In genomic region chr5:135050244-135050767, GRCh38 we compare ENCODE assay signal across 28 cellular contexts. TPM values are rescaled to one million over a fixed set of nuclear protein-coding genes. Genes with fewer than 3 reads are reported as not detected.
DNase-seq lines count a peak whose midpoint lies in the region; ATAC-seq, FAIRE-seq and TF ChIP-seq lines count a peak whose summit lies in the region.
"Had no signal": no experiment of that assay in that cellular context is flagged by ENCODE, and none has a peak within 500 bp of the region (broad histone marks: within the 10 kb centered on the region; RNA-seq: fewer than 3 reads in every experiment).

No MANE protein-coding gene starts in this region.

- DNase-seq in H9 (peak; percentile 56), K562 (ENCODE audit: extremely low read depth in 1 of 4, low spot score in 3 of 4) (no peak), neural progenitor cell (ENCODE audit: low spot score) (peak; percentile 61), natural killer cell (no peak), NCI-H526 treated with DMSO at 0.1 percent for 48 hours (lab: John Stamatoyannopoulos, UW) (no peak)
- DNase-seq in central memory CD4-positive, alpha-beta T cell = no peak
- DNase-seq: activated CD4-positive, alpha-beta T cell treated with anti-CD3 and anti-CD28 coated beads, Interleukin-2, amount 10 ng/mL, durations not matched to agents 24 days and 14 days; activated naive CD4-positive, alpha-beta T cell; activated T-cell treated with anti-CD3 and anti-CD28 coated beads, Interleukin-2, amount 50 U/mL, for 4 hours; amygdala; Calu3; Karpas-422; MV-4-11; NCI-H146; NCI-H510A; Peyer's patch; transverse colon had no signal

- H2BK5ac ChIP-seq in H9 (ENCODE audit: insufficient read length, low read length) = no peak overlapping the region

- no peak for TF ChIP-seq RAD21 in K562 (CRISPR knock-in tag; conservative IDR thresholded peaks at IDR 0.05 in 1 of 2, IDR thresholded peaks at IDR 0.05 in 1 of 2)

- H3K27me3 ChIP-seq in H9 (ENCODE audit: insufficient read depth, low read length) (peaks cover 29% of the 10 kb centered on the region; the same call in 1 of the 2 replicates), K562 (ENCODE audit: control insufficient read depth in 2 of 2, insufficient read depth in 2 of 2, low read length in 2 of 2) (no peaks in the 10 kb centered on the region), iPS-15b (ENCODE audit: control insufficient read depth, insufficient read depth, low read length) (peaks cover 89% of the 10 kb centered on the region), neural progenitor cell (peaks cover 100% of the 10 kb centered on the region)
- H3K27me3 ChIP-seq: Peyer's patch had no signal

- H3K9ac ChIP-seq in H9 (ENCODE audit: extremely low read depth, insufficient read length, low read length) = no peak overlapping the region
- H3K9ac ChIP-seq in K562 (ENCODE audit: insufficient read depth in 1 of 2, low read depth in 2 of 2, low read length in 2 of 2) = 0 out of 4 replicates have a peak overlapping the region, but pooled peaks of 1 of the 2 experiments have one; percentile 3
- H3K9ac ChIP-seq in iPS-15b (ENCODE audit: low read depth, low read length) = no peak overlapping the region
- no peak overlapping the region for H3K9ac ChIP-seq in neural progenitor cell

- H3K23ac ChIP-seq in H9 (ENCODE audit: insufficient read length, low read depth, low read length) = no peak overlapping the region

- POLR2A ChIA-PET in K562 (lab: Yijun Ruan, JAX) = no interaction called here

- ATAC-seq in K562 = no peak
- no peak for ATAC-seq in natural killer cell
- ATAC-seq in GM18511 (IDR thresholded peaks at IDR 0.05; ENCODE audit: unreplicated experiment) = no peak

- no peaks in the 10 kb centered on the region for H3K36me3 Mint-ChIP-seq in H9 (ENCODE audit: insufficient read depth in 1 of 3, low read depth in 3 of 3)
- no peaks in the 10 kb centered on the region for H3K36me3 Mint-ChIP-seq in neural progenitor cell
- H3K36me3 Mint-ChIP-seq in natural killer cell = no peaks in the 10 kb centered on the region
- H3K36me3 Mint-ChIP-seq: CD14-positive monocyte had no signal

- H3K4me2 ChIP-seq in H9 (ENCODE audit: insufficient read depth, insufficient read length, low read length) (peak overlapping the region; percentile 46), K562 (ENCODE audit: insufficient read depth, low read length) (no peak overlapping the region), neural progenitor cell (peak overlapping the region; percentile 81)

- H3K4me1 Mint-ChIP-seq in H9 (peaks cover 7 to 10% of the 10 kb centered on the region in 2 experiments; a peak in 3 of 4 replicates), neural progenitor cell (peaks cover 9% of the 10 kb centered on the region), natural killer cell (no peaks in the 10 kb centered on the region)
- H3K4me1 Mint-ChIP-seq: activated CD4-positive, alpha-beta T cell treated with anti-CD3 and anti-CD28 coated beads, Interleukin-2, amount 10 ng/mL, durations not matched to agents 24 days and 14 days had no signal

- H3K27me3 Mint-ChIP-seq in H9 (ENCODE audit: low read depth) = peaks cover 99% of the 10 kb centered on the region
- H3K27me3 Mint-ChIP-seq in neural progenitor cell (ENCODE audit: insufficient read depth, low read depth) = peaks cover 48% of the 10 kb centered on the region
- H3K27me3 Mint-ChIP-seq in natural killer cell (ENCODE audit: low read depth in 2 of 2) = peaks cover 42 to 62% of the 10 kb centered on the region in 2 donors

- no peak overlapping the region for H3K56ac ChIP-seq in H9 (ENCODE audit: insufficient read length, low read depth, low read length)

- no peak overlapping the region for H2BK120ac ChIP-seq in H9 (ENCODE audit: low read depth, low read length, poor library complexity, severe bottlenecking)

- no peak overlapping the region; the same call in 1 of the 2 replicates for H3K14ac ChIP-seq in H9 (ENCODE audit: insufficient read depth, low read length)

- H2BK20ac ChIP-seq in H9 (ENCODE audit: low read depth, low read length, poor library complexity, severe bottlenecking) = no peak overlapping the region

- no peak overlapping the region for H2BK12ac ChIP-seq in H9 (ENCODE audit: insufficient read length, low read depth, low read length)

- H3K9me3 ChIP-seq in H9 (ENCODE audit: control insufficient read depth, low read depth, low read length) = no peaks in the 10 kb centered on the region
- no peaks in the 10 kb centered on the region for H3K9me3 ChIP-seq in K562 (replicated peaks; ENCODE audit: control insufficient read depth, insufficient read depth, low read depth, low read length)
- H3K9me3 ChIP-seq in iPS-15b (ENCODE audit: control insufficient read depth, insufficient read depth, low read length) = no peaks in the 10 kb centered on the region
- H3K9me3 ChIP-seq in neural progenitor cell (ENCODE audit: low read depth) = no peaks in the 10 kb centered on the region
- H3K9me3 ChIP-seq: breast epithelium, Peyer's patch, psoas muscle, SJSA1, transverse colon had no signal

- peak overlapping the region; percentile 37 to 73 for H3K4me3 Mint-ChIP-seq in H9
- H3K4me3 Mint-ChIP-seq in neural progenitor cell = no peak overlapping the region
- no peak overlapping the region for H3K4me3 Mint-ChIP-seq in natural killer cell
- H3K4me3 Mint-ChIP-seq: activated CD4-positive, alpha-beta T cell treated with anti-CD3 and anti-CD28 coated beads, Interleukin-2, amount 10 ng/mL, durations not matched to agents 24 days and 14 days; activated T-cell treated with anti-CD3 and anti-CD28 coated beads, Interleukin-2, amount 50 U/mL, for 4 hours; T-helper 1 cell treated with Interleukin-12 subunit alpha and Interleukin-12 subunit beta and Interleukin-4 antibody, amounts not matched to agents 30 μg/mL and 1 μg/mL, for 36 hours had no signal

- CTCF ChIA-PET in K562 (lab: Yijun Ruan, JAX; ENCODE audit: low intra/inter-chr PET ratio) = no interaction called here

- no peaks in the 10 kb centered on the region for H3F3A ChIP-seq in neural progenitor cell (ENCODE audit: low read depth)

- no peaks in the 10 kb centered on the region for H4K20me1 ChIP-seq in H9 (ENCODE audit: control insufficient read depth, insufficient read depth, insufficient read length)
- H4K20me1 ChIP-seq in K562 (replicated peaks; ENCODE audit: control insufficient read depth, insufficient read depth, low read length) = 0 out of 2 replicates have a peak, but pooled peaks cover 5% of the 10 kb centered on the region
- H4K20me1 ChIP-seq in neural progenitor cell (ENCODE audit: low read depth) = peaks cover 18% of the 10 kb centered on the region

- no peak overlapping the region for H2AK5ac ChIP-seq in H9 (ENCODE audit: insufficient read length, low read length)

- no peak overlapping the region for H3K4ac ChIP-seq in H9 (ENCODE audit: low read depth, low read length)

- no CpG with 5 or more reads among the region's 45 CpGs for WGBS in H9 (ENCODE audit: extremely low coverage, insufficient read length, low lambda C conversion rate)
- WGBS in K562 (ENCODE audit: insufficient coverage, low coverage, missing lambda C conversion rate) = 96% methylated on average over 9 of the region's 45 CpGs

- H3K27ac Mint-ChIP-seq in H9 = no peak overlapping the region
- no peak overlapping the region for H3K27ac Mint-ChIP-seq in neural progenitor cell
- no peak overlapping the region for H3K27ac Mint-ChIP-seq in natural killer cell
- H3K27ac Mint-ChIP-seq: activated CD4-positive, alpha-beta T cell treated with anti-CD3 and anti-CD28 coated beads, Interleukin-2, amount 10 ng/mL, durations not matched to agents 24 days and 14 days; T-helper 1 cell treated with Interleukin-12 subunit alpha and Interleukin-12 subunit beta and Interleukin-4 antibody, amounts not matched to agents 30 μg/mL and 1 μg/mL, for 36 hours had no signal

- no peak overlapping the region for H3K27ac ChIP-seq in H9 (ENCODE audit: insufficient read length, low read depth, low read length)
- no peak overlapping the region for H3K27ac ChIP-seq in K562 (ENCODE audit: extremely low read depth, low read depth, low read length)
- H3K27ac ChIP-seq in neural progenitor cell = no peak overlapping the region
- H3K27ac ChIP-seq: breast epithelium, coronary artery, Peyer's patch, psoas muscle, SJSA1, transverse colon had no signal

- H4K5ac ChIP-seq in H9 (ENCODE audit: insufficient read length, low read depth, low read length) = no peak overlapping the region

- H3K79me1 ChIP-seq in H9 (ENCODE audit: insufficient read depth, low read depth, low read length, poor library complexity, severe bottlenecking) = no peaks in the 10 kb centered on the region

- peaks cover 7% of the 10 kb centered on the region for H3K23me2 ChIP-seq in H9 (ENCODE audit: insufficient read length, low read depth, low read length, poor library complexity, severe bottlenecking)

- H3K9me1 ChIP-seq in K562 (ENCODE audit: control insufficient read depth, insufficient read depth, low read length) = no peaks in the 10 kb centered on the region

- H3K18ac ChIP-seq in H9 (ENCODE audit: insufficient read length, low read depth, low read length) = no peak overlapping the region

- H3K9me3 Mint-ChIP-seq in H9 (no peaks in the 10 kb centered on the region; a peak in 1 of 5 replicates), neural progenitor cell (no peaks in the 10 kb centered on the region), natural killer cell (no peaks in the 10 kb centered on the region)
- H3K9me3 Mint-ChIP-seq: activated CD4-positive, alpha-beta T cell treated with anti-CD3 and anti-CD28 coated beads, Interleukin-2, amount 10 ng/mL, durations not matched to agents 24 days and 14 days; activated T-cell treated with anti-CD3 and anti-CD28 coated beads, Interleukin-2, amount 50 U/mL, for 4 hours; T-helper 1 cell treated with Interleukin-12 subunit alpha and Interleukin-12 subunit beta and Interleukin-4 antibody, amounts not matched to agents 30 μg/mL and 1 μg/mL, for 36 hours had no signal

- no peak overlapping the region for H2BK15ac ChIP-seq in H9 (ENCODE audit: low read depth, low read length)

- BruUV-seq in K562 (replicated peaks; lab: Mats Ljungman, UMichigan) = no TSS peak

- in situ Hi-C loops in K562 (cut with MboI) = no loop called here

- H3K36me3 ChIP-seq in K562 (ENCODE audit: control insufficient read depth, insufficient read depth, low read length) = no peaks in the 10 kb centered on the region
- no peaks in the 10 kb centered on the region for H3K36me3 ChIP-seq in iPS-15b (ENCODE audit: control insufficient read depth, insufficient read depth, low read length)
- no peaks in the 10 kb centered on the region for H3K36me3 ChIP-seq in neural progenitor cell
- H3K36me3 ChIP-seq: breast epithelium, Peyer's patch, SJSA1, transverse colon had no signal

- no peak for TF ChIP-seq CTCF in H9 (conservative IDR thresholded peaks at IDR 0.05)
- TF ChIP-seq CTCF in K562 (IDR thresholded peaks at IDR 0.05 in 2 of 3, conservative IDR thresholded peaks at IDR 0.05 in 1 of 3; ENCODE audit: insufficient read depth in 2 of 3, low read depth in 1 of 3, low read length in 3 of 3) = no peak
- TF ChIP-seq CTCF in neural progenitor cell (IDR thresholded peaks at IDR 0.05) = no peak
- no peak for TF ChIP-seq CTCF in natural killer cell (IDR thresholded peaks at IDR 0.05)

- TF ChIP-seq EP300 in K562 (IDR thresholded peaks at IDR 0.05; ENCODE audit: low read length) = no peak

- FAIRE-seq in K562 (lab: Jason Lieb, UNC) = no peak

- no peak overlapping the region for H2AFZ ChIP-seq in H9 (ENCODE audit: low read length)
- no peak overlapping the region for H2AFZ ChIP-seq in K562 (ENCODE audit: low read depth, low read length)
- peak overlapping the region; percentile 72 for H2AFZ ChIP-seq in neural progenitor cell (replicated peaks)

- no peaks in the 10 kb centered on the region for H3K4me1 ChIP-seq in H9 (ENCODE audit: insufficient read depth, low read length)
- peaks cover 26 to 35% of the 10 kb centered on the region in 2 experiments; a peak in 4 of 5 replicates for H3K4me1 ChIP-seq in K562 (replicated peaks in 1 of 2; ENCODE audit: control insufficient read depth in 2 of 2, insufficient read depth in 2 of 2, low read length in 2 of 2)
- H3K4me1 ChIP-seq in iPS-15b (ENCODE audit: control insufficient read depth, insufficient read depth, low read length) = no peaks in the 10 kb centered on the region
- H3K4me1 ChIP-seq in neural progenitor cell = peaks cover 12% of the 10 kb centered on the region
- H3K4me1 ChIP-seq: breast epithelium, Peyer's patch, SJSA1 had no signal

- H3T11ph ChIP-seq in H9 (ENCODE audit: low read length) = no peak overlapping the region

- H3K79me2 ChIP-seq in H9 (ENCODE audit: insufficient read depth, low read length) (no peaks in the 10 kb centered on the region), K562 (ENCODE audit: control insufficient read depth, insufficient read depth, low read length) (no peaks in the 10 kb centered on the region), neural progenitor cell (ENCODE audit: low read depth) (no peaks in the 10 kb centered on the region)

- TF ChIP-seq POLR2A in K562 (conservative IDR thresholded peaks at IDR 0.05) = no peak

- H3K4me3 ChIP-seq in K562 = no peak overlapping the region
- peak overlapping the region; percentile 48 for H3K4me3 ChIP-seq in iPS-15b (ENCODE audit: low read depth, low read length)
- H3K4me3 ChIP-seq in neural progenitor cell = peak overlapping the region; percentile 44
- H3K4me3 ChIP-seq: breast epithelium, coronary artery, Peyer's patch, psoas muscle, SJSA1, transverse colon had no signal

- intact Hi-C loops in K562 (cut with micrococcal nuclease) = no loop called here
- intact Hi-C loops in natural killer cell (cut with micrococcal nuclease) = no loop called here

- H4K91ac ChIP-seq in H9 (ENCODE audit: insufficient read length, low read depth, low read length) = no peak overlapping the region

- no peak overlapping the region for H4K8ac ChIP-seq in H9 (replicated peaks; ENCODE audit: insufficient read length, low read depth, low read length)

RNA-seq across cellular contexts. Expression of gene PITX1, which starts 16.3 kb away (rescaled TPM):
- not detected in 2 replicates for total RNA-seq in H9 (2021)
- total RNA-seq in K562 (2011; cell fraction: chromatin; rRNA removed; ENCODE audit: low replicate concordance) = 10.2 and 35.6 TPM in 2 replicates
- total RNA-seq in K562 (2011; cell fraction: nucleolus; rRNA removed) = 39.9 and 42.6 TPM in 2 replicates
- total RNA-seq in K562 (2011; cell fraction: nucleoplasm; rRNA removed) = 19.5 and 26.3 TPM in 2 replicates
- 59.8 and 73.9 TPM in 2 replicates for total RNA-seq in K562 (2014; rRNA removed)
- total RNA-seq in K562 (2014; rRNA removed; fragmentation: Illumina TruSeq; extraction: Trizol) = 2.3 and 3.1 TPM in 2 replicates
- total RNA-seq in K562 (2015; rRNA removed; fragmentation: Illumina TruSeq; extraction: Trizol) = 24.9 and 25.3 TPM in 2 replicates
- total RNA-seq in K562 (2021) = 88.2 and 90.4 TPM in 2 replicates
- polyA plus RNA-seq in K562 (2011; rRNA removed) = 30.8 and 50.1 TPM in 2 replicates
- 91.0 and 189 TPM in 2 replicates for polyA plus RNA-seq in K562 (2011; cell fraction: cytosol; rRNA removed)
- polyA plus RNA-seq in K562 (2011; cell fraction: nucleus; rRNA removed) = 68.1 and 94.4 TPM in 2 replicates
- polyA plus RNA-seq in K562 (2012) = 34.0 and 38.0 TPM in 2 replicates
- 7.4 and 35.6 TPM in 2 replicates for polyA plus RNA-seq in K562 (2014; fragmentation: Illumina TruSeq; extraction: Trizol)
- under 1 TPM; 0.13 to 0.17 TPM for polyA plus RNA-seq in K562 (2014; fragmentation: Nextera tagmentation; extraction: Ambion mirVana)
- polyA plus RNA-seq in K562 (2014; rRNA removed) = 58.7 and 64.6 TPM in 2 replicates
- 12.0 and 21.7 TPM in 2 replicates for polyA minus RNA-seq in K562 (2011; rRNA and poly(A)+ RNA removed)
- polyA minus RNA-seq in K562 (2011; cell fraction: cytosol; rRNA and poly(A)+ RNA removed) = 56.3 and 80.4 TPM in 2 replicates
- polyA minus RNA-seq in K562 (2011; cell fraction: nucleus; rRNA and poly(A)+ RNA removed) = 21.8 and 31.4 TPM in 2 replicates
- total RNA-seq in neural progenitor cell (ENCODE audit: low replicate concordance) = not detected in 2 replicates
- total RNA-seq in natural killer cell = not detected
- total RNA-seq: glomerular endothelial cell, liver, mononuclear cell had no signal
- polyA plus RNA-seq: CD14-positive monocyte had no signal

Comparison
In these comparisons a context has a peak if more than half of its experiments do, and no peak if none do; other contexts are left out.
1. DNase-seq: peak in H9 (single experiment) and neural progenitor cell (single experiment); none in K562 (0 of 4), natural killer cell (single experiment), central memory CD4-positive, alpha-beta T cell (single experiment) and NCI-H526 treated with DMSO at 0.1 percent for 48 hours (single experiment).
2. H3K4me3 Mint-ChIP-seq: peak in H9 (2 of 2); none in neural progenitor cell (single experiment) and natural killer cell (single experiment).